ENCODE assay signal across 9 cellular contexts in genomic region chr19:2627855-2628254, GRCh38.
DNase-seq lines count a peak whose midpoint lies in the region; ATAC-seq and TF ChIP-seq lines count a peak whose summit lies in the region.
"Had no signal": no experiment of that assay in that cellular context is flagged by ENCODE, and none has a peak within 500 bp of the region (broad histone marks: within the 10 kb centered on the region; RNA-seq: fewer than 3 reads in every experiment).

No MANE protein-coding gene starts in this region.

- no peak for ATAC-seq in heart right ventricle
- ATAC-seq in lung (ENCODE audit: insufficient read depth, low FRiP score): no peak
- peak; percentile 1 for ATAC-seq in upper lobe of right lung
- no peak for ATAC-seq in HG02840 (IDR thresholded peaks at IDR 0.05; ENCODE audit: low FRiP score, unreplicated experiment)
- ATAC-seq in GM19397 (IDR thresholded peaks at IDR 0.05; ENCODE audit: unreplicated experiment): no peak

- TF ChIP-seq CTCF in heart right ventricle (IDR thresholded peaks at IDR 0.05) (no peak), lung (IDR thresholded peaks at IDR 0.05; ENCODE audit: control extremely low read depth, extremely low read depth) (no peak), upper lobe of right lung (IDR thresholded peaks at IDR 0.05) (no peak), WERI-Rb-1 (IDR thresholded peaks at IDR 0.05; ENCODE audit: low read depth, low read length) (no peak)

- DNase-seq in heart right ventricle (no peak), cardiac septum (ENCODE audit: low spot score) (no peak), lung (ENCODE audit: low spot score) (no peak), upper lobe of right lung (no peak), WERI-Rb-1 (no peak)
- DNase-seq: activated gamma-delta T cell treated with Interleukin-2 at 50 U/mL for 16 hours had no signal

- intact Hi-C loops in heart right ventricle (cut with DNase I) (no loop called here), cardiac septum (cut with DNase I) (loop anchor here (10.0 kb wide), 1 partner anchor 463 kb away; the partner anchor contains the start of gene DOT1L), upper lobe of right lung (cut with DNase I) (no loop called here)

- H3K27ac ChIP-seq in heart right ventricle (peak overlapping the region; percentile 60 to 91 (median 68)), angular gyrus (ENCODE audit: low read depth, low read length) (peak overlapping the region; percentile 87), lung (ENCODE audit: low read depth in 1 of 2, low read length in 1 of 2) (peak overlapping the region; percentile 83 to 91), upper lobe of right lung (peak overlapping the region; percentile 73), WERI-Rb-1 (no peak overlapping the region)

- H3K4me1 ChIP-seq in heart right ventricle: peaks cover 7 to 86% (median 22%) of the 10 kb centered on the region in 9 donors
- peaks cover 7 to 21% of the 10 kb centered on the region in 2 donors for H3K4me1 ChIP-seq in lung (ENCODE audit: control insufficient read depth in 2 of 2, insufficient read depth in 2 of 2, low read length in 2 of 2)
- H3K4me1 ChIP-seq in upper lobe of right lung: peaks cover 31% of the 10 kb centered on the region

- WGBS in heart right ventricle, 2 donors: 77 to 82% methylated on average over 7 of the region's 7 CpGs
- WGBS in lung, 2 donors: 71 to 75% methylated on average over 7 of the region's 7 CpGs

- H3K36me3 ChIP-seq in heart right ventricle (no peaks in the 10 kb centered on the region), lung (ENCODE audit: control insufficient read depth in 2 of 2, insufficient read depth in 2 of 2, low read length in 2 of 2) (no peaks in the 10 kb centered on the region), upper lobe of right lung (no peaks in the 10 kb centered on the region), WERI-Rb-1 (no peaks in the 10 kb centered on the region)

- peaks cover 0 to 19% (median 11%) of the 10 kb centered on the region in 11 donors for H3K9me3 ChIP-seq in heart right ventricle
- H3K9me3 ChIP-seq in lung (ENCODE audit: control insufficient read depth in 2 of 2, insufficient read depth in 1 of 2, low read length in 1 of 2): peaks cover 0 to 2% of the 10 kb centered on the region in 2 donors
- H3K9me3 ChIP-seq in upper lobe of right lung: no peaks in the 10 kb centered on the region
- H3K9me3 ChIP-seq in WERI-Rb-1 (ENCODE audit: severe bottlenecking): peaks cover 11% of the 10 kb centered on the region

- H3K4me3 ChIP-seq in heart right ventricle (no peak overlapping the region), lung (no peak overlapping the region), upper lobe of right lung (no peak overlapping the region), WERI-Rb-1 (ENCODE audit: low read depth, low read length) (no peak overlapping the region)

- H3K27me3 ChIP-seq in heart right ventricle (no peaks in the 10 kb centered on the region), lung (ENCODE audit: control insufficient read depth, insufficient read depth) (no peaks in the 10 kb centered on the region), upper lobe of right lung (no peaks in the 10 kb centered on the region), WERI-Rb-1 (ENCODE audit: insufficient read depth, low read depth, severe bottlenecking) (no peaks in the 10 kb centered on the region)
